Comparison of ENCODE assay signal across 8 cellular contexts in genomic region chr10:16436367-16436757, GRCh38. TPM values are rescaled to one million over a fixed set of nuclear protein-coding genes. Genes with fewer than 3 reads are reported as not detected.
A peak's percentile ranks its signal among the peaks of the same experiment; 100 is the strongest.
DNase-seq lines count a peak whose midpoint lies in the region; ATAC-seq and TF ChIP-seq lines count a peak whose summit lies in the region.

No MANE protein-coding gene starts in this region.

- peak overlapping the region; percentile 67 for H3K9ac ChIP-seq in SK-N-MC (ENCODE audit: insufficient read length)
- no peak overlapping the region for H3K9ac ChIP-seq in endodermal cell (ENCODE audit: extremely low read depth, low read length, poor library complexity, severe bottlenecking)

- H3K9me3 ChIP-seq in SK-N-MC (ENCODE audit: low read depth, low read length), result no peaks in the 10 kb centered on the region
- H3K9me3 ChIP-seq in endodermal cell (ENCODE audit: control insufficient read depth, low read length), result no peaks in the 10 kb centered on the region

- no peaks in the 10 kb centered on the region for H3K9me3 Mint-ChIP-seq in activated CD8-positive, alpha-beta memory T cell treated with anti-CD3 and anti-CD28 coated beads, Interleukin-2, amount 10 ng/mL, durations not matched to agents 7 days and 5 days (ENCODE audit: low read depth)
- no peaks in the 10 kb centered on the region for H3K9me3 Mint-ChIP-seq in endodermal cell
- no peaks in the 10 kb centered on the region for H3K9me3 Mint-ChIP-seq in natural killer cell treated with Interleukin-12 subunit alpha and Interleukin-12 subunit beta and Interleukin-15 and Interleukin-18, amount 100 ng/mL, for 72 hours

- H3K36me3 ChIP-seq in SK-N-MC (ENCODE audit: insufficient read depth, low read length) (no peaks in the 10 kb centered on the region), endodermal cell (ENCODE audit: control insufficient read depth, insufficient read depth, low read length) (no peaks in the 10 kb centered on the region)

- DNase-seq in activated CD8-positive, alpha-beta memory T cell treated with anti-CD3 and anti-CD28 coated beads, Interleukin-2, amount 10 ng/mL, durations not matched to agents 7 days and 5 days, result peak; percentile 50
- DNase-seq in activated CD8-positive, alpha-beta memory T cell treated with anti-CD3 and anti-CD28 coated beads for 24 hours, result no peak
- DNase-seq in SK-N-MC (ENCODE audit: low read depth, low spot score) (no peak), endodermal cell (no peak), NCI-H1436 treated with DMSO at 0.1 percent for 48 hours (lab: John Stamatoyannopoulos, UW) (no peak)
- DNase-seq in natural killer cell treated with Interleukin-12 subunit alpha and Interleukin-12 subunit beta and Interleukin-15 and Interleukin-18, amount 100 ng/mL, for 72 hours (ENCODE audit: low spot score), result no peak
- no peak for DNase-seq in activated CD4-positive, CD25-positive, alpha-beta regulatory T cell (lab: John Stamatoyannopoulos, UW)

- H3K36me3 Mint-ChIP-seq in activated CD8-positive, alpha-beta memory T cell treated with anti-CD3 and anti-CD28 coated beads, Interleukin-2, amount 10 ng/mL, durations not matched to agents 7 days and 5 days, result peaks cover 18% of the 10 kb centered on the region
- peaks cover 2% of the 10 kb centered on the region for H3K36me3 Mint-ChIP-seq in endodermal cell (ENCODE audit: low read depth)
- no peaks in the 10 kb centered on the region for H3K36me3 Mint-ChIP-seq in natural killer cell treated with Interleukin-12 subunit alpha and Interleukin-12 subunit beta and Interleukin-15 and Interleukin-18, amount 100 ng/mL, for 72 hours

- H3K27ac ChIP-seq in SK-N-MC, result peak overlapping the region; percentile 95
- no peak overlapping the region for H3K27ac ChIP-seq in endodermal cell (ENCODE audit: low read depth, low read length)

- no peak for TF ChIP-seq CTCF in endodermal cell (conservative IDR thresholded peaks at IDR 0.05)

- CTCF ChIA-PET in activated CD8-positive, alpha-beta memory T cell treated with anti-CD3 and anti-CD28 coated beads, Interleukin-2, amount 10 ng/mL, durations not matched to agents 7 days and 5 days (lab: Charles Lee), result interaction anchor here (1.3 to 1.6 kb wide), 2 partner anchors 85 to 381 kb away, joined by 3 to 4 read pairs; partner anchors contain the start of gene RSU1

- 12 to 19% methylated on average over 9 of the region's 9 CpGs for WGBS in endodermal cell (ENCODE audit: insufficient coverage in 1 of 2, insufficient read length in 1 of 2), 2 experiments

- peak overlapping the region; percentile 90 for H3K4me3 Mint-ChIP-seq in activated CD8-positive, alpha-beta memory T cell treated with anti-CD3 and anti-CD28 coated beads, Interleukin-2, amount 10 ng/mL, durations not matched to agents 7 days and 5 days
- H3K4me3 Mint-ChIP-seq in endodermal cell, result peak overlapping the region; percentile 69
- peak overlapping the region; percentile 94 for H3K4me3 Mint-ChIP-seq in natural killer cell treated with Interleukin-12 subunit alpha and Interleukin-12 subunit beta and Interleukin-15 and Interleukin-18, amount 100 ng/mL, for 72 hours

- H3K4me3 ChIP-seq in SK-N-MC (peak overlapping the region; percentile 74), endodermal cell (ENCODE audit: low read length) (peak overlapping the region; percentile 82)

- peaks cover 39% of the 10 kb centered on the region for H3K4me1 Mint-ChIP-seq in activated CD8-positive, alpha-beta memory T cell treated with anti-CD3 and anti-CD28 coated beads, Interleukin-2, amount 10 ng/mL, durations not matched to agents 7 days and 5 days
- H3K4me1 Mint-ChIP-seq in endodermal cell, result peaks cover 18% of the 10 kb centered on the region
- peaks cover 30 to 32% of the 10 kb centered on the region in 2 donors for H3K4me1 Mint-ChIP-seq in natural killer cell treated with Interleukin-12 subunit alpha and Interleukin-12 subunit beta and Interleukin-15 and Interleukin-18, amount 100 ng/mL, for 72 hours (ENCODE audit: low read depth in 2 of 2)

- H3K4me1 ChIP-seq in endodermal cell (ENCODE audit: control insufficient read depth, insufficient read depth, low read length), result no peaks in the 10 kb centered on the region

- peak overlapping the region; percentile 93 for H3K27ac Mint-ChIP-seq in activated CD8-positive, alpha-beta memory T cell treated with anti-CD3 and anti-CD28 coated beads, Interleukin-2, amount 10 ng/mL, durations not matched to agents 7 days and 5 days
- H3K27ac Mint-ChIP-seq in endodermal cell, result peak overlapping the region; percentile 88
- peak overlapping the region; percentile 77 to 81 for H3K27ac Mint-ChIP-seq in natural killer cell treated with Interleukin-12 subunit alpha and Interleukin-12 subunit beta and Interleukin-15 and Interleukin-18, amount 100 ng/mL, for 72 hours

- H3K27me3 Mint-ChIP-seq in activated CD8-positive, alpha-beta memory T cell treated with anti-CD3 and anti-CD28 coated beads, Interleukin-2, amount 10 ng/mL, durations not matched to agents 7 days and 5 days, result peaks cover 18% of the 10 kb centered on the region
- H3K27me3 Mint-ChIP-seq in endodermal cell (ENCODE audit: insufficient read depth), result peaks cover 10% of the 10 kb centered on the region
- H3K27me3 Mint-ChIP-seq in natural killer cell treated with Interleukin-12 subunit alpha and Interleukin-12 subunit beta and Interleukin-15 and Interleukin-18, amount 100 ng/mL, for 72 hours, result no peaks in the 10 kb centered on the region

- peak; percentile 2 for ATAC-seq in activated CD8-positive, alpha-beta memory T cell treated with anti-CD3 and anti-CD28 coated beads, Interleukin-2, amount 10 ng/mL, durations not matched to agents 7 days and 5 days
- ATAC-seq in HG02938 (IDR thresholded peaks at IDR 0.05; ENCODE audit: unreplicated experiment), result peak; percentile 4
- no peak for ATAC-seq in natural killer cell treated with Interleukin-12 subunit alpha and Interleukin-12 subunit beta and Interleukin-15 and Interleukin-18, amount 100 ng/mL, for 72 hours

- H3K27me3 ChIP-seq in endodermal cell (ENCODE audit: control insufficient read depth, insufficient read depth, low read length, poor library complexity, severe bottlenecking), result peaks cover 9% of the 10 kb centered on the region

RNA-seq across cellular contexts. Expression of gene PTER, which starts 0.4 kb away (rescaled TPM):
- 10 to 100 TPM; 16.0 to 18.7 TPM for total RNA-seq in activated CD8-positive, alpha-beta memory T cell treated with anti-CD3 and anti-CD28 coated beads, Interleukin-2, amount 10 ng/mL, durations not matched to agents 7 days and 5 days
- 1 to 10 TPM; 8.3 to 9.0 TPM for total RNA-seq in endodermal cell
- 5.2 TPM for polyA plus RNA-seq in endodermal cell (2013, experiment 1 of 2)
- 4.9 TPM for polyA plus RNA-seq in endodermal cell (2013, experiment 2 of 2)
- total RNA-seq in natural killer cell treated with Interleukin-12 subunit alpha and Interleukin-12 subunit beta and Interleukin-15 and Interleukin-18, amount 100 ng/mL, for 72 hours, result 10 to 100 TPM; 15.9 to 18.5 TPM

Comparison
In these comparisons a context has a peak if more than half of its experiments do, and no peak if none do; other contexts are left out.
1. ATAC-seq: peak in activated CD8-positive, alpha-beta memory T cell treated with anti-CD3 and anti-CD28 coated beads, Interleukin-2, amount 10 ng/mL, durations not matched to agents 7 days and 5 days (single experiment) and HG02938 (single experiment); none in natural killer cell treated with Interleukin-12 subunit alpha and Interleukin-12 subunit beta and Interleukin-15 and Interleukin-18, amount 100 ng/mL, for 72 hours (0 of 2).
2. Peak in every context shown above with its lines, with median percentiles within 50 percentile points of each other: H3K27ac Mint-ChIP-seq and H3K4me3 Mint-ChIP-seq.